In genomic region chr19:13150919-13151604, GRCh38 we compare ENCODE assay signal across 8 cellular contexts. TPM values are rescaled to one million over a fixed set of nuclear protein-coding genes. Genes with fewer than 3 reads are reported as not detected.
DNase-seq lines count a peak whose midpoint lies in the region; ATAC-seq and TF ChIP-seq lines count a peak whose summit lies in the region.

No MANE protein-coding gene starts in this region.

- peak; percentile 49 for DNase-seq in A673 (ENCODE audit: low spot score)
- peak; percentile 61 for DNase-seq in activated CD8-positive, alpha-beta memory T cell treated with anti-CD3 and anti-CD28 coated beads, Interleukin-2, amount 10 ng/mL, durations not matched to agents 7 days and 5 days
- DNase-seq in foreskin fibroblast: no peak
- no peak for DNase-seq in progenitor cell of endocrine pancreas (ENCODE audit: low spot score, unreplicated experiment)
- DNase-seq in SHP77 (lab: John Stamatoyannopoulos, UW): no peak
- no peak for DNase-seq in NOMO-1 treated with dmso at 0.1 percent for 144 hours (lab: John Stamatoyannopoulos, UW; ENCODE audit: unreplicated experiment)
- no peak for DNase-seq in KG1 (lab: John Stamatoyannopoulos, UW)

- CTCF ChIA-PET in A673 (lab: Charles Lee): no interaction called here
- CTCF ChIA-PET in activated CD8-positive, alpha-beta memory T cell treated with anti-CD3 and anti-CD28 coated beads, Interleukin-2, amount 10 ng/mL, durations not matched to agents 7 days and 5 days (lab: Charles Lee): interaction anchor here (0.8 to 2.6 kb wide), 7 partner anchors 20 to 186 kb away, joined by 3 to 12 read pairs (median 7); partner anchors contain the start of gene NACC1

- peaks cover 17% of the 10 kb centered on the region for H3K36me3 ChIP-seq in A673 (ENCODE audit: insufficient read depth, low read length, poor library complexity, severe bottlenecking)

- H3K4me1 ChIP-seq in A673 (ENCODE audit: insufficient read depth, low read length, poor library complexity, severe bottlenecking): peaks cover 12% of the 10 kb centered on the region

- TSS peak; percentile 41 for BruUV-seq in A673 (replicated peaks; lab: Mats Ljungman, UMichigan)

- H3K27ac Mint-ChIP-seq in activated CD8-positive, alpha-beta memory T cell treated with anti-CD3 and anti-CD28 coated beads, Interleukin-2, amount 10 ng/mL, durations not matched to agents 7 days and 5 days: peak overlapping the region; percentile 91
- H3K27ac Mint-ChIP-seq in progenitor cell of endocrine pancreas: peak overlapping the region; percentile 99

- H3K27me3 Mint-ChIP-seq in activated CD8-positive, alpha-beta memory T cell treated with anti-CD3 and anti-CD28 coated beads, Interleukin-2, amount 10 ng/mL, durations not matched to agents 7 days and 5 days: no peaks in the 10 kb centered on the region
- H3K27me3 Mint-ChIP-seq in progenitor cell of endocrine pancreas: no peaks in the 10 kb centered on the region

- POLR2A ChIA-PET in A673 (lab: Charles Lee; ENCODE audit: low non-redundant PET): interaction anchor here (0.5 kb wide), 1 partner anchor 330 kb away, joined by 6 read pairs; no protein-coding TSS in a partner anchor

- peak overlapping the region; percentile 72 for H3K4me3 ChIP-seq in A673 (ENCODE audit: low read depth, low read length, poor library complexity, severe bottlenecking)
- H3K4me3 ChIP-seq in foreskin fibroblast (ENCODE audit: low read depth in 1 of 2, low read length in 2 of 2): peak overlapping the region; percentile 92 to 100

- H3K4me3 Mint-ChIP-seq in activated CD8-positive, alpha-beta memory T cell treated with anti-CD3 and anti-CD28 coated beads, Interleukin-2, amount 10 ng/mL, durations not matched to agents 7 days and 5 days: peak overlapping the region; percentile 96
- H3K4me3 Mint-ChIP-seq in progenitor cell of endocrine pancreas (ENCODE audit: low read depth): peak overlapping the region; percentile 96

- intact Hi-C loops in A673 (cut with micrococcal nuclease; ENCODE audit: unreplicated experiment): loop anchor here (2.0 kb wide), 2 partner anchors 14 to 32 kb away; partner anchors contain the start of gene NACC1

- TF ChIP-seq CTCF in A673 (conservative IDR thresholded peaks at IDR 0.05; ENCODE audit: low read depth, low read length) (no peak), foreskin fibroblast (IDR thresholded peaks at IDR 0.05; ENCODE audit: low read depth, low read length) (no peak), progenitor cell of endocrine pancreas (IDR thresholded peaks at IDR 0.05; ENCODE audit: unreplicated experiment) (no peak)

- H3K27me3 ChIP-seq in A673 (replicated peaks; ENCODE audit: insufficient read depth, low read depth, low read length, poor library complexity): no peaks in the 10 kb centered on the region

- no peaks in the 10 kb centered on the region for H3K9me3 Mint-ChIP-seq in activated CD8-positive, alpha-beta memory T cell treated with anti-CD3 and anti-CD28 coated beads, Interleukin-2, amount 10 ng/mL, durations not matched to agents 7 days and 5 days (ENCODE audit: low read depth)
- H3K9me3 Mint-ChIP-seq in progenitor cell of endocrine pancreas (ENCODE audit: low read depth): no peaks in the 10 kb centered on the region

- peak overlapping the region; percentile 98 for H3K27ac ChIP-seq in A673 (ENCODE audit: low read depth, low read length, poor library complexity, severe bottlenecking)

- H3K9me3 ChIP-seq in A673 (ENCODE audit: low read depth, low read length, poor library complexity, severe bottlenecking): no peaks in the 10 kb centered on the region

- H3K36me3 Mint-ChIP-seq in activated CD8-positive, alpha-beta memory T cell treated with anti-CD3 and anti-CD28 coated beads, Interleukin-2, amount 10 ng/mL, durations not matched to agents 7 days and 5 days: peaks cover 28% of the 10 kb centered on the region
- H3K36me3 Mint-ChIP-seq in progenitor cell of endocrine pancreas (ENCODE audit: insufficient read depth): peaks cover 10% of the 10 kb centered on the region

- peaks cover 21% of the 10 kb centered on the region for H3K4me1 Mint-ChIP-seq in activated CD8-positive, alpha-beta memory T cell treated with anti-CD3 and anti-CD28 coated beads, Interleukin-2, amount 10 ng/mL, durations not matched to agents 7 days and 5 days
- peaks cover 12% of the 10 kb centered on the region for H3K4me1 Mint-ChIP-seq in progenitor cell of endocrine pancreas (ENCODE audit: low read depth)

- ATAC-seq in HG02870 (IDR thresholded peaks at IDR 0.05; ENCODE audit: unreplicated experiment): peak; percentile 2
- peak; percentile 1 for ATAC-seq in activated CD8-positive, alpha-beta memory T cell treated with anti-CD3 and anti-CD28 coated beads, Interleukin-2, amount 10 ng/mL, durations not matched to agents 7 days and 5 days

RNA-seq across cellular contexts. Expression of gene IER2, which starts 0.9 kb away (rescaled TPM):
- total RNA-seq in A673 (2021) (148 and 164 TPM in 2 replicates), progenitor cell of endocrine pancreas (88.4 and 93.4 TPM in 2 replicates)
- 100 to 1,000 TPM; 148 to 209 TPM for total RNA-seq in activated CD8-positive, alpha-beta memory T cell treated with anti-CD3 and anti-CD28 coated beads, Interleukin-2, amount 10 ng/mL, durations not matched to agents 7 days and 5 days

RNA-seq across cellular contexts. Expression of gene STX10, which starts 0.9 kb away (rescaled TPM):
- total RNA-seq in A673 (2021): 63.3 and 69.5 TPM in 2 replicates
- 10 to 100 TPM; 58.6 to 70.1 TPM for total RNA-seq in activated CD8-positive, alpha-beta memory T cell treated with anti-CD3 and anti-CD28 coated beads, Interleukin-2, amount 10 ng/mL, durations not matched to agents 7 days and 5 days
- total RNA-seq in progenitor cell of endocrine pancreas: 49.2 and 55.9 TPM in 2 replicates

RNA-seq across cellular contexts. Expression of gene NACC1, which starts 33.0 kb away (rescaled TPM):
- 119 and 126 TPM in 2 replicates for total RNA-seq in A673 (2021)
- 10 to 100 TPM; 82.2 to 96.0 TPM for total RNA-seq in activated CD8-positive, alpha-beta memory T cell treated with anti-CD3 and anti-CD28 coated beads, Interleukin-2, amount 10 ng/mL, durations not matched to agents 7 days and 5 days
- total RNA-seq in progenitor cell of endocrine pancreas: 92.3 and 103 TPM in 2 replicates

RNA-seq across cellular contexts. Expression of gene TRMT1, which starts 34.5 kb away (rescaled TPM):
- total RNA-seq in A673 (2021) (85.7 and 109 TPM in 2 replicates), progenitor cell of endocrine pancreas (51.5 and 52.4 TPM in 2 replicates)
- 10 to 100 TPM; 43.2 to 50.2 TPM for total RNA-seq in activated CD8-positive, alpha-beta memory T cell treated with anti-CD3 and anti-CD28 coated beads, Interleukin-2, amount 10 ng/mL, durations not matched to agents 7 days and 5 days

RNA-seq across cellular contexts. Expression of gene LYL1, which starts 48.4 kb away (rescaled TPM):
- total RNA-seq in A673 (2021) (not detected in 2 replicates), progenitor cell of endocrine pancreas (0.47 and 0.50 TPM in 2 replicates)
- under 1 TPM; 0.49 to 0.64 TPM for total RNA-seq in activated CD8-positive, alpha-beta memory T cell treated with anti-CD3 and anti-CD28 coated beads, Interleukin-2, amount 10 ng/mL, durations not matched to agents 7 days and 5 days

Comparison
In these comparisons a context has a peak if more than half of its experiments do, and no peak if none do; other contexts are left out.
1. DNase-seq: peak in A673 (single experiment) and activated CD8-positive, alpha-beta memory T cell treated with anti-CD3 and anti-CD28 coated beads, Interleukin-2, amount 10 ng/mL, durations not matched to agents 7 days and 5 days (single experiment); none in foreskin fibroblast (0 of 2), progenitor cell of endocrine pancreas (single experiment), SHP77 (0 of 2), NOMO-1 treated with dmso at 0.1 percent for 144 hours (single experiment) and KG1 (single experiment).